In the genomic region with DNA sequence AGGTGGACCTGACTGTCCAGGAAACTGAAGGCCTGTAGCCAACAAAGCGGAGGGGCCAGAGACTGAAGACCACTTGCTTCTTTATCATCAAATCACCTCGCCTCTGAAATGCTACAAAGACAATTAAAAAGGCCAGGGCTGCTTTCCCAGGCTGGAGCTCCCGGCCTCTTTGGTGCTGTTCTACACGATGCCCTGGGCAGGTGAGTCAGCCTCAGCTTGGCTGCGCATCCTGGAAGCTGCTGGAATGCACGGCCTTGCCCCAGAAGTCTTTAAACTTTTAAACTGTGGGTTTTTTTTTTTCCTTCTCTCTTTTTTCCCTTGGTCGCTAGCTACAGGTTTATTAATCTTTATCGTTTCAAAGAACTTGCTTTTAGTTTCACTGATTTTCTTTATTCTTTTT, we compare ENCODE assay signal across 13 cellular contexts. TPM values are rescaled to one million over a fixed set of nuclear protein-coding genes. Genes with fewer than 3 reads are reported as not detected.
DNase-seq lines count a peak whose midpoint lies in the region; ATAC-seq and TF ChIP-seq lines count a peak whose summit lies in the region.
"Had no signal": no experiment of that assay in that cellular context is flagged by ENCODE, and none has a peak within 500 bp of the region (broad histone marks: within the 10 kb centered on the region; RNA-seq: fewer than 3 reads in every experiment).

No MANE protein-coding gene starts in this region.

- no peaks in the 10 kb centered on the region for H3K9me3 ChIP-seq in ovary
- H3K9me3 ChIP-seq: BE2C had no signal

- H3K27me3 ChIP-seq in ovary = no peaks in the 10 kb centered on the region
- H3K27me3 ChIP-seq: BE2C had no signal

- TF ChIP-seq EP300 in ovary (IDR thresholded peaks at IDR 0.05) = no peak

- no peak for TF ChIP-seq CTCF in RWPE1 (conservative IDR thresholded peaks at IDR 0.05; ENCODE audit: low read depth)
- no peak for TF ChIP-seq CTCF in ovary (IDR thresholded peaks at IDR 0.05)

- H3K27ac ChIP-seq in RWPE1 (peak overlapping the region; percentile 69), ovary (peak overlapping the region; percentile 58 to 96)

- intact Hi-C loops in ovary (cut with DNase I) = loop anchor here in 2 of 4 donors (10.0 kb wide), 1 partner anchor 47 kb away; the partner anchor contains the start of gene SH3PXD2B (in 2 of the 2)

- POLR2A ChIA-PET in RWPE1 (lab: Yijun Ruan, JAX; ENCODE audit: low non-redundant PET) = no interaction called here

- CTCF ChIA-PET in RWPE1 (lab: Yijun Ruan, JAX) = interaction anchor here (0.8 kb wide), 1 partner anchor 58 kb away, joined by 3 read pairs; no protein-coding TSS in a partner anchor

- DNase-seq in AG08395 (ENCODE audit: low spot score) (peak; percentile 33), RWPE1 (ENCODE audit: low spot score) (peak; percentile 86), ovary (peak; percentile 70 to 84 (median 81)), NCI-H1105 (lab: John Stamatoyannopoulos, UW) (no peak)
- DNase-seq in activated naive CD4-positive, alpha-beta T cell treated with Interleukin-2 at 50 U/mL for 16 hours = no peak
- DNase-seq: BE2C, NCI-H1048, NCI-H526, retina had no signal

- TF ChIP-seq POLR2A in ovary (IDR thresholded peaks at IDR 0.05) = no peak

- 26 to 29% (median 29%) methylated on average over 8 of the region's 8 CpGs for WGBS in ovary, 3 donors

- H3K36me3 ChIP-seq in ovary = no peaks in the 10 kb centered on the region
- H3K36me3 ChIP-seq: BE2C had no signal

- no peak overlapping the region for H3K4me3 ChIP-seq in ovary
- H3K4me3 ChIP-seq: lung had no signal

- peaks cover 31% of the 10 kb centered on the region for H3K4me1 ChIP-seq in ovary (ENCODE audit: insufficient read depth)
- H3K4me1 ChIP-seq: BE2C had no signal

- ATAC-seq in esophagus mucosa = peak; percentile 79
- ATAC-seq in HG02884 (IDR thresholded peaks at IDR 0.05; ENCODE audit: unreplicated experiment) = no peak
- no peak for ATAC-seq in GM19452 (IDR thresholded peaks at IDR 0.05; ENCODE audit: unreplicated experiment)

RNA-seq across cellular contexts. Expression of gene SH3PXD2B, which starts 46.5 kb away (rescaled TPM):
- total RNA-seq in esophagus mucosa (16.5 TPM), ovary (10 to 100 TPM; 13.0 to 71.8 (median 61.1) TPM)
- 10 to 100 TPM; 16.6 to 49.9 TPM for polyA plus RNA-seq in ovary

Comparison
In these comparisons a context has a peak if more than half of its experiments do, and no peak if none do; other contexts are left out.
1. DNase-seq: peak in AG08395 (single experiment), RWPE1 (single experiment) and ovary (5 of 5); none in NCI-H1105 (single experiment) and activated naive CD4-positive, alpha-beta T cell treated with Interleukin-2 at 50 U/mL for 16 hours (single experiment).